Comparison of ENCODE assay signal across 9 cellular contexts in the genomic region with DNA sequence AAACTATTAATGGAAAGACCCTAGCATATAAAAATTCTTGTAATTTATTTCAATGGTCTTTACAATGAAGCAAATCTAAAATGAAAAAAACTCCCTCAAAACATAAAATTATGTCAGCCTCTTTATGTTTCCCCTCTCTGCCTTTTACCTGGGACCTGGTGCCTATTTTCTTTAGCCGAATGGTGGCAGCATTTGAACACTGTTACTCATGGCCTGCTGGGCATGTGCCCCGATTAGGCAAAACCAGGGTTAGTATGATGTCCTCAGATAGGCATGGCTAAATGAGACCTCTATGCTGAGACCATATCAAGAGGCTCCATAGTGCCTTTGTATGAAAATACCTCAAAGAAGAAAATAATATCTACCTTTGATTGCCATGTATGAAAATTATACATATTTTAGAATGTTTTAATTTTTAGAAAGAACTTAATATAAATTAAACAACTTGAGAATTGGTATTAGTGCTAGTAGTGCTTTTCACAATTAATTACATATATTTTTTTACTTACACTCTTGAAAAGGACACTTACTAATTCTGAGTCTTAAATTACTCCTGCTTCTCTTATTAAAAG. TPM values are rescaled to one million over a fixed set of nuclear protein-coding genes. Genes with fewer than 3 reads are reported as not detected.
DNase-seq lines count a peak whose midpoint lies in the region; ATAC-seq and TF ChIP-seq lines count a peak whose summit lies in the region.
"Had no signal": no experiment of that assay in that cellular context is flagged by ENCODE, and none has a peak within 500 bp of the region (broad histone marks: within the 10 kb centered on the region; RNA-seq: fewer than 3 reads in every experiment).

No MANE protein-coding gene starts in this region.

- H3K4me1 ChIP-seq in smooth muscle cell (ENCODE audit: low read depth), result no peaks in the 10 kb centered on the region

- DNase-seq in AG09309 (ENCODE audit: low read depth) (no peak), GM12865 (ENCODE audit: low read depth) (peak; percentile 40), NCI-H774 (lab: John Stamatoyannopoulos, UW) (peak; percentile 41), dermis blood vessel endothelial cell (peak; percentile 47), smooth muscle cell (lab: John Stamatoyannopoulos, UW; ENCODE audit: unreplicated experiment) (no peak)
- no peak for DNase-seq in activated T-helper 1 cell treated with anti-CD3 and anti-CD28 coated beads, Interleukin-12 subunit alpha, Interleukin-12 subunit beta, Interleukin-2, Interleukin-4 antibody, amounts not matched to agents 30 ng/mL and 10 ng/mL and 1 ng/mL, durations not matched to agents 14 hours and 24 hours and 36 hours (ENCODE audit: low spot score)
- no peak for DNase-seq in effector CD4-positive, alpha-beta T cell

- no peaks in the 10 kb centered on the region for H3K27me3 ChIP-seq in smooth muscle cell (ENCODE audit: low read depth)

- H3K27ac Mint-ChIP-seq in activated T-helper 1 cell treated with anti-CD3 and anti-CD28 coated beads, Interleukin-12 subunit alpha, Interleukin-12 subunit beta, Interleukin-2, Interleukin-4 antibody, amounts not matched to agents 30 ng/mL and 10 ng/mL and 1 ng/mL, durations not matched to agents 14 hours and 24 hours and 36 hours, result no peak overlapping the region

- no peaks in the 10 kb centered on the region for H4K20me1 ChIP-seq in smooth muscle cell (ENCODE audit: low read depth)

- H3K79me2 ChIP-seq in smooth muscle cell (ENCODE audit: low read depth), result no peaks in the 10 kb centered on the region

- H3K27ac ChIP-seq in smooth muscle cell (ENCODE audit: low read depth), result no peak overlapping the region
- H3K27ac ChIP-seq: epithelial cell of prostate had no signal

- no peak overlapping the region for H3K9ac ChIP-seq in smooth muscle cell (ENCODE audit: low read depth)

- H3F3A ChIP-seq in smooth muscle cell (ENCODE audit: low read depth), result no peaks in the 10 kb centered on the region

- H3K9me3 ChIP-seq in smooth muscle cell (replicated peaks; ENCODE audit: low read depth), result no peaks in the 10 kb centered on the region

- H3K36me3 ChIP-seq in smooth muscle cell (ENCODE audit: low read depth), result no peaks in the 10 kb centered on the region

- TF ChIP-seq CTCF in AG09309 (IDR thresholded peaks at IDR 0.05; ENCODE audit: control insufficient read depth, insufficient read depth, low read depth, low read length, missing control alignments) (peak; percentile 64), GM12865 (IDR thresholded peaks at IDR 0.05; ENCODE audit: insufficient read depth, low read depth, low read length, missing control alignments) (peak; percentile 37), smooth muscle cell (IDR thresholded peaks at IDR 0.05; ENCODE audit: borderline replicate concordance, insufficient read depth, poor library complexity, severe bottlenecking) (peak; percentile 42)

- H3K9me3 Mint-ChIP-seq in activated T-helper 1 cell treated with anti-CD3 and anti-CD28 coated beads, Interleukin-12 subunit alpha, Interleukin-12 subunit beta, Interleukin-2, Interleukin-4 antibody, amounts not matched to agents 30 ng/mL and 10 ng/mL and 1 ng/mL, durations not matched to agents 14 hours and 24 hours and 36 hours, result no peaks in the 10 kb centered on the region

- H3K4me3 ChIP-seq in AG09309 (ENCODE audit: control insufficient read depth, low read depth, low read length) (no peak overlapping the region), GM12865 (ENCODE audit: low read depth, low read length) (no peak overlapping the region), smooth muscle cell (no peak overlapping the region)

- H3K4me1 Mint-ChIP-seq in activated T-helper 1 cell treated with anti-CD3 and anti-CD28 coated beads, Interleukin-12 subunit alpha, Interleukin-12 subunit beta, Interleukin-2, Interleukin-4 antibody, amounts not matched to agents 30 ng/mL and 10 ng/mL and 1 ng/mL, durations not matched to agents 14 hours and 24 hours and 36 hours (ENCODE audit: low read depth), result no peaks in the 10 kb centered on the region

- 22% methylated on average over 2 of the region's 2 CpGs for WGBS in smooth muscle cell (ENCODE audit: low lambda C conversion rate)

- intact Hi-C loops in activated T-helper 1 cell treated with anti-CD3 and anti-CD28 coated beads, Interleukin-12 subunit alpha, Interleukin-12 subunit beta, Interleukin-2, Interleukin-4 antibody, amounts not matched to agents 30 ng/mL and 10 ng/mL and 1 ng/mL, durations not matched to agents 14 hours and 24 hours and 36 hours (cut with micrococcal nuclease), result loop anchor here (1.0 to 10.0 kb wide), 2 partner anchors 88 to 770 kb away; no protein-coding TSS in a partner anchor

- no peak overlapping the region for H2AFZ ChIP-seq in smooth muscle cell (ENCODE audit: low read depth)

- H3K4me2 ChIP-seq in smooth muscle cell, result no peak overlapping the region

- no peak overlapping the region for H3K4me3 Mint-ChIP-seq in activated T-helper 1 cell treated with anti-CD3 and anti-CD28 coated beads, Interleukin-12 subunit alpha, Interleukin-12 subunit beta, Interleukin-2, Interleukin-4 antibody, amounts not matched to agents 30 ng/mL and 10 ng/mL and 1 ng/mL, durations not matched to agents 14 hours and 24 hours and 36 hours

- peak; percentile 62 for ATAC-seq in HG03280 (IDR thresholded peaks at IDR 0.05; ENCODE audit: unreplicated experiment)

- H3K27me3 Mint-ChIP-seq in activated T-helper 1 cell treated with anti-CD3 and anti-CD28 coated beads, Interleukin-12 subunit alpha, Interleukin-12 subunit beta, Interleukin-2, Interleukin-4 antibody, amounts not matched to agents 30 ng/mL and 10 ng/mL and 1 ng/mL, durations not matched to agents 14 hours and 24 hours and 36 hours (ENCODE audit: insufficient read depth), result peaks cover 30% of the 10 kb centered on the region

- no peaks in the 10 kb centered on the region for H3K36me3 Mint-ChIP-seq in activated T-helper 1 cell treated with anti-CD3 and anti-CD28 coated beads, Interleukin-12 subunit alpha, Interleukin-12 subunit beta, Interleukin-2, Interleukin-4 antibody, amounts not matched to agents 30 ng/mL and 10 ng/mL and 1 ng/mL, durations not matched to agents 14 hours and 24 hours and 36 hours (ENCODE audit: low read depth)

RNA-seq across cellular contexts. Expression of a gene that starts 22.5 kb away (rescaled TPM):
- total RNA-seq in dermis blood vessel endothelial cell (not detected in 2 replicates), smooth muscle cell (not detected in 2 replicates)
- not detected in 2 replicates for polyA plus RNA-seq in smooth muscle cell
- total RNA-seq in activated T-helper 1 cell treated with anti-CD3 and anti-CD28 coated beads, Interleukin-12 subunit alpha, Interleukin-12 subunit beta, Interleukin-2, Interleukin-4 antibody, amounts not matched to agents 30 ng/mL and 10 ng/mL and 1 ng/mL, durations not matched to agents 14 hours and 24 hours and 36 hours, result 0.16 TPM in 1 of 2 replicates, not detected in the other

Comparison
In these comparisons a context has a peak if more than half of its experiments do, and no peak if none do; other contexts are left out.
1. DNase-seq: peak in GM12865 (single experiment), NCI-H774 (single experiment) and dermis blood vessel endothelial cell (single experiment); none in AG09309 (single experiment), smooth muscle cell (single experiment), activated T-helper 1 cell treated with anti-CD3 and anti-CD28 coated beads, Interleukin-12 subunit alpha, Interleukin-12 subunit beta, Interleukin-2, Interleukin-4 antibody, amounts not matched to agents 30 ng/mL and 10 ng/mL and 1 ng/mL, durations not matched to agents 14 hours and 24 hours and 36 hours (single experiment) and effector CD4-positive, alpha-beta T cell (single experiment).
2. Peak in every context shown above with its lines, with median percentiles within 50 percentile points of each other: CTCF ChIP-seq.